18 cellular contexts compared by ENCODE assay signal in the genomic region with DNA sequence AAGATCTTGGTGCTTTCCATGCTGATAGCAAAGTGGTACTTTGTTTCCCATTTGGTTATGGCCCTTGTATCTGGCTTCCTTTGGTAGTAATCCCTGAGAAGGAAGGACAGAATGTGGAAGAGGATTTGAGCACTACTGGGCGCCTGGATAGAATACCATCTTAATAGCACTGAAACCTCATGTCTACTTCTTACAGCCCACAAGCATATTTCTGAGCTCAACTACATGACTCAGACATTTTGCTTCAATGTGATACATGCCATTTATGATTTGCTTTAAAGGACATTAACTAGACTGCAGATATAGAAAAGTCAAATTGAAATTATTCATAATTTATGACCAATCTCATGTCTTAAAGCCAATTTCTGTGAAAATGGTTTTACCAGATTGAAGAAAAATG.
DNase-seq lines count a peak whose midpoint lies in the region; ATAC-seq and TF ChIP-seq lines count a peak whose summit lies in the region.
"Had no signal": no experiment of that assay in that cellular context is flagged by ENCODE, and none has a peak within 500 bp of the region (broad histone marks: within the 10 kb centered on the region; RNA-seq: fewer than 3 reads in every experiment).

No MANE protein-coding gene starts in this region.

- H2BK15ac ChIP-seq in H9 (ENCODE audit: low read depth, low read length) = no peak overlapping the region

- no peaks in the 10 kb centered on the region for H3K27me3 ChIP-seq in naive thymus-derived CD4-positive, alpha-beta T cell (ENCODE audit: control insufficient read depth in 2 of 2, insufficient read depth in 2 of 2, low read length in 2 of 2)
- H3K27me3 ChIP-seq in H9 (ENCODE audit: insufficient read depth, low read length) = no peaks in the 10 kb centered on the region
- H3K27me3 ChIP-seq: SJSA1 had no signal

- H3K4me3 Mint-ChIP-seq in HFFc6 (no peak overlapping the region; the same call in 1 of the 2 replicates), H9 (no peak overlapping the region)
- H3K4me3 Mint-ChIP-seq in naive thymus-derived CD4-positive, alpha-beta T cell = no peak overlapping the region

- CTCF ChIA-PET in naive thymus-derived CD4-positive, alpha-beta T cell (lab: Charles Lee) = no interaction called here

- H4K91ac ChIP-seq in H9 (ENCODE audit: insufficient read length, low read depth, low read length) = no peak overlapping the region

- H2AK5ac ChIP-seq in H9 (ENCODE audit: insufficient read length, low read length) = no peak overlapping the region

- no peak overlapping the region for H3K4me2 ChIP-seq in H9 (ENCODE audit: insufficient read depth, insufficient read length, low read length)

- no peak overlapping the region for H4K8ac ChIP-seq in H9 (replicated peaks; ENCODE audit: insufficient read length, low read depth, low read length)

- no peaks in the 10 kb centered on the region for H3K23me2 ChIP-seq in H9 (ENCODE audit: insufficient read length, low read depth, low read length, poor library complexity, severe bottlenecking)

- H2BK120ac ChIP-seq in H9 (ENCODE audit: low read depth, low read length, poor library complexity, severe bottlenecking) = no peak overlapping the region

- intact Hi-C loops in naive thymus-derived CD4-positive, alpha-beta T cell (cut with micrococcal nuclease) = no loop called here

- no peak for TF ChIP-seq CTCF in AG09309 (IDR thresholded peaks at IDR 0.05; ENCODE audit: control insufficient read depth, insufficient read depth, low read depth, low read length, missing control alignments)
- TF ChIP-seq CTCF in HFFc6 (IDR thresholded peaks at IDR 0.05) = no peak
- no peak for TF ChIP-seq CTCF in retinal pigment epithelial cell (conservative IDR thresholded peaks at IDR 0.05; ENCODE audit: low read depth, low read length)
- TF ChIP-seq CTCF in H9 (conservative IDR thresholded peaks at IDR 0.05) = no peak
- no peak for TF ChIP-seq CTCF in coronary artery (IDR thresholded peaks at IDR 0.05)

- no peak overlapping the region for H4K5ac ChIP-seq in H9 (ENCODE audit: insufficient read length, low read depth, low read length)

- H2BK20ac ChIP-seq in H9 (ENCODE audit: low read depth, low read length, poor library complexity, severe bottlenecking) = no peak overlapping the region

- no peak overlapping the region for H3K14ac ChIP-seq in H9 (ENCODE audit: insufficient read depth, low read length)

- no peak overlapping the region for H2AFZ ChIP-seq in H9 (ENCODE audit: low read length)

- H3K4me3 ChIP-seq in AG09309 (ENCODE audit: control insufficient read depth, low read depth, low read length) (no peak overlapping the region), retinal pigment epithelial cell (ENCODE audit: low read length) (no peak overlapping the region), coronary artery (no peak overlapping the region)
- H3K4me3 ChIP-seq in naive thymus-derived CD4-positive, alpha-beta T cell (ENCODE audit: low read length) = no peak overlapping the region
- H3K4me3 ChIP-seq: GM12878, K562, SJSA1 had no signal

- no peaks in the 10 kb centered on the region for H3K79me2 ChIP-seq in H9 (ENCODE audit: insufficient read depth, low read length)

- peak; percentile 50 for DNase-seq in AG09309 (ENCODE audit: low read depth)
- DNase-seq in HFFc6 = peak; percentile 32
- peak; percentile 48 for DNase-seq in dedifferentiated amniotic fluid mesenchymal stem cell (ENCODE audit: extremely low spot score)
- DNase-seq in retinal pigment epithelial cell (ENCODE audit: low read depth) = peak; percentile 7
- DNase-seq in naive thymus-derived CD4-positive, alpha-beta T cell = no peak
- DNase-seq in hypothalamus (lab: John Stamatoyannopoulos, UW) = no peak
- DNase-seq in H9 = no peak
- DNase-seq in coronary artery (ENCODE audit: low spot score) = no peak
- DNase-seq: C1 segment of cervical spinal cord, NCI-H1092 treated with DMSO at 0.1 percent for 48 hours, NCI-H1694 treated with DMSO at 0.1 percent for 48 hours, NCI-H345, NCI-H526 treated with DMSO at 0.1 percent for 48 hours had no signal

- H3K27ac Mint-ChIP-seq in HFFc6 = no peak overlapping the region
- no peak overlapping the region for H3K27ac Mint-ChIP-seq in naive thymus-derived CD4-positive, alpha-beta T cell
- H3K27ac Mint-ChIP-seq in H9 = no peak overlapping the region

- no peak overlapping the region for H3K23ac ChIP-seq in H9 (ENCODE audit: insufficient read length, low read depth, low read length)

- peaks cover 5% of the 10 kb centered on the region for H3K36me3 Mint-ChIP-seq in HFFc6 (ENCODE audit: low read depth)
- no peaks in the 10 kb centered on the region for H3K36me3 Mint-ChIP-seq in naive thymus-derived CD4-positive, alpha-beta T cell
- no peaks in the 10 kb centered on the region for H3K36me3 Mint-ChIP-seq in H9 (ENCODE audit: insufficient read depth in 1 of 3, low read depth in 3 of 3)

- no peak overlapping the region for H3K27ac ChIP-seq in naive thymus-derived CD4-positive, alpha-beta T cell (ENCODE audit: low read depth, low read length)
- H3K27ac ChIP-seq in H9 (ENCODE audit: insufficient read length, low read depth, low read length) (no peak overlapping the region), coronary artery (no peak overlapping the region)
- H3K27ac ChIP-seq: HL-60, RWPE1, SJSA1 had no signal

- H3K27me3 Mint-ChIP-seq in HFFc6 (ENCODE audit: insufficient read depth) (no peaks in the 10 kb centered on the region), H9 (ENCODE audit: low read depth) (no peaks in the 10 kb centered on the region)
- no peaks in the 10 kb centered on the region for H3K27me3 Mint-ChIP-seq in naive thymus-derived CD4-positive, alpha-beta T cell

- H3K4ac ChIP-seq in H9 (ENCODE audit: low read depth, low read length) = no peak overlapping the region

- H3K9ac ChIP-seq in H9 (ENCODE audit: extremely low read depth, insufficient read length, low read length) = no peak overlapping the region

- no peak for ATAC-seq in naive thymus-derived CD4-positive, alpha-beta T cell
- ATAC-seq: GM12878, K562 had no signal

- peaks cover 32% of the 10 kb centered on the region for H3K4me1 Mint-ChIP-seq in HFFc6 (ENCODE audit: low read depth)
- H3K4me1 Mint-ChIP-seq in naive thymus-derived CD4-positive, alpha-beta T cell = no peaks in the 10 kb centered on the region
- H3K4me1 Mint-ChIP-seq in H9 = peaks cover 3 to 4% of the 10 kb centered on the region in 2 experiments; a peak in 2 of 4 replicates

- H3K18ac ChIP-seq in H9 (ENCODE audit: insufficient read length, low read depth, low read length) = no peak overlapping the region

- no peaks in the 10 kb centered on the region for H3K4me1 ChIP-seq in naive thymus-derived CD4-positive, alpha-beta T cell (ENCODE audit: control insufficient read depth in 2 of 2, insufficient read depth in 2 of 2, low read length in 2 of 2)
- H3K4me1 ChIP-seq in H9 (ENCODE audit: insufficient read depth, low read length) = no peaks in the 10 kb centered on the region
- H3K4me1 ChIP-seq: SJSA1 had no signal

- H4K20me1 ChIP-seq in H9 (ENCODE audit: control insufficient read depth, insufficient read depth, insufficient read length) = no peaks in the 10 kb centered on the region

- no CpG with 5 or more reads among the region's 1 CpG for WGBS in H9 (ENCODE audit: extremely low coverage, insufficient read length, low lambda C conversion rate)

- no peaks in the 10 kb centered on the region for H3K36me3 ChIP-seq in naive thymus-derived CD4-positive, alpha-beta T cell (ENCODE audit: control insufficient read depth in 2 of 3, insufficient read depth in 3 of 3, low read length in 3 of 3)
- H3K36me3 ChIP-seq: SJSA1 had no signal

- H3K56ac ChIP-seq in H9 (ENCODE audit: insufficient read length, low read depth, low read length) = no peak overlapping the region

- no peaks in the 10 kb centered on the region for H3K9me3 ChIP-seq in naive thymus-derived CD4-positive, alpha-beta T cell (ENCODE audit: control insufficient read depth in 2 of 3, low read length in 3 of 3)
- no peaks in the 10 kb centered on the region for H3K9me3 ChIP-seq in H9 (ENCODE audit: control insufficient read depth, low read depth, low read length)
- H3K9me3 ChIP-seq: SJSA1 had no signal

- H2BK5ac ChIP-seq in H9 (ENCODE audit: insufficient read length, low read length) = no peak overlapping the region

- POLR2A ChIA-PET in naive thymus-derived CD4-positive, alpha-beta T cell (lab: Charles Lee) = no interaction called here

- H2BK12ac ChIP-seq in H9 (ENCODE audit: insufficient read length, low read depth, low read length) = no peak overlapping the region

- no peak overlapping the region for H3T11ph ChIP-seq in H9 (ENCODE audit: low read length)

- H3K9me3 Mint-ChIP-seq in HFFc6 (no peaks in the 10 kb centered on the region), H9 (no peaks in the 10 kb centered on the region; a peak in 1 of 5 replicates)
- H3K9me3 Mint-ChIP-seq in naive thymus-derived CD4-positive, alpha-beta T cell = peaks cover 0 to 7% (median 0%) of the 10 kb centered on the region in 11 donors

- H3K79me1 ChIP-seq in H9 (ENCODE audit: insufficient read depth, low read depth, low read length, poor library complexity, severe bottlenecking) = no peaks in the 10 kb centered on the region

Comparison
In these comparisons a context has a peak if more than half of its experiments do, and no peak if none do; other contexts are left out.
1. DNase-seq: peak in AG09309 (single experiment), HFFc6 (single experiment), dedifferentiated amniotic fluid mesenchymal stem cell (single experiment) and retinal pigment epithelial cell (single experiment); none in naive thymus-derived CD4-positive, alpha-beta T cell (0 of 9), hypothalamus (0 of 51), H9 (single experiment) and coronary artery (single experiment).